13 cellular contexts compared by ENCODE assay signal in the genomic region with DNA sequence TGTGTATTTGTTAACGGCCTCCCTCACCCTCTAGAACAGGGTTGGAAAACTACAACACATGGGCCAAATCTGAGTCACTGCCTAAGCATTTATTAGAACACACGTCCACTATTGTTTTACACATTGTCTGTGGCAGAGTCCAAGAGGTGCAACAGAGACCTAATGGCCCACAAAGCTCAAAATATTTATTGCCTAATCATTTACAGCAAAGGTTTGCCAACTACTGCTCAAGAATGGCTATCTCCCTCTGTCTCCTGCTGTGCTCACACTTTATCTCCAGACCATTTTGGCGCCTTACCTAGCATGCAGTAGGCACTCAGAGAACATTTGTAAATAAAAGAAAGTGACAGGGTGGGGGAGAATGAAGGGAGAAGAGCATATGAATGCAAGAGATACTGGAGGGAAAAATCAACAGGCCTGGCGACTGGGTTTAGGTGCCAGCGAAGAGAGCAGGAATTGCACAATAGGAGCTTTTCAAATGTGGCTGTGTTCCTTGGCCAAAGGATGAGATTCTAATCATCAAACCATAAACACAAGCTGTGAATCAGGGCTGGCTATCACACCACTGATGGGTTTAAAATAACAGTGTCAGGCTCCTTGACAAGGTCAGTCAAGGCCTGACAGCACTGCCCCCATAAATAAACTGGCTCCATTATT.
DNase-seq lines count a peak whose midpoint lies in the region; ATAC-seq and TF ChIP-seq lines count a peak whose summit lies in the region.
"Had no signal": no experiment of that assay in that cellular context is flagged by ENCODE, and none has a peak within 500 bp of the region (broad histone marks: within the 10 kb centered on the region; RNA-seq: fewer than 3 reads in every experiment).

No MANE protein-coding gene starts in this region.

- H3K9me3 ChIP-seq in prostate gland, result no peaks in the 10 kb centered on the region
- H3K9me3 ChIP-seq: thyroid gland had no signal

- H3K4me3 Mint-ChIP-seq in activated T-cell treated with anti-CD3 and anti-CD28 coated beads, Interleukin-2, amount 50 U/mL, for 4 hours, result no peak overlapping the region
- H3K4me3 Mint-ChIP-seq: activated CD4-positive, alpha-beta memory T cell treated with anti-CD3 and anti-CD28 coated beads for 36 hours had no signal

- H3K4me1 ChIP-seq in foreskin keratinocyte, result no peaks in the 10 kb centered on the region
- peaks cover 3% of the 10 kb centered on the region for H3K4me1 ChIP-seq in prostate gland (replicated peaks)

- peaks cover 3% of the 10 kb centered on the region for H3K27me3 Mint-ChIP-seq in activated T-cell treated with anti-CD3 and anti-CD28 coated beads, Interleukin-2, amount 50 U/mL, for 4 hours (ENCODE audit: low read depth)
- H3K27me3 Mint-ChIP-seq: activated CD4-positive, alpha-beta memory T cell treated with anti-CD3 and anti-CD28 coated beads for 36 hours had no signal

- H3K9me3 Mint-ChIP-seq in activated T-cell treated with anti-CD3 and anti-CD28 coated beads, Interleukin-2, amount 50 U/mL, for 4 hours, result no peaks in the 10 kb centered on the region
- H3K9me3 Mint-ChIP-seq: activated CD4-positive, alpha-beta memory T cell treated with anti-CD3 and anti-CD28 coated beads for 36 hours had no signal

- no peak overlapping the region for H3K27ac ChIP-seq in foreskin keratinocyte
- no peak overlapping the region for H3K27ac ChIP-seq in prostate gland

- no peak for TF ChIP-seq CTCF in foreskin keratinocyte (conservative IDR thresholded peaks at IDR 0.05)
- TF ChIP-seq CTCF in prostate gland (IDR thresholded peaks at IDR 0.05), result no peak

- DNase-seq in ELR (ENCODE audit: low read depth) (peak; percentile 12), RPMI7951 (ENCODE audit: low read depth) (peak; percentile 3), foreskin keratinocyte (peak in 1 of 2 donors; percentile 31), prostate gland (ENCODE audit: low spot score) (peak; percentile 78), NOMO-1 treated with dmso at 0.1 percent for 144 hours (lab: John Stamatoyannopoulos, UW; ENCODE audit: unreplicated experiment) (no peak)
- DNase-seq in activated T-cell treated with anti-CD3 and anti-CD28 coated beads, Interleukin-2, amount 50 U/mL, for 4 hours, result no peak
- DNase-seq: activated CD4-positive, alpha-beta memory T cell treated with anti-CD3 and anti-CD28 coated beads for 36 hours; cerebellar nuclear complex; KG1; SHP77; thyroid gland had no signal

- no peaks in the 10 kb centered on the region for H3K36me3 ChIP-seq in prostate gland
- H3K36me3 ChIP-seq: thyroid gland had no signal

- no peak overlapping the region for H3K4me3 ChIP-seq in prostate gland
- H3K4me3 ChIP-seq: thyroid gland had no signal

- no peaks in the 10 kb centered on the region for H3K4me1 Mint-ChIP-seq in activated T-cell treated with anti-CD3 and anti-CD28 coated beads, Interleukin-2, amount 50 U/mL, for 4 hours (ENCODE audit: low read depth)

- H3K27me3 ChIP-seq in foreskin keratinocyte (no peaks in the 10 kb centered on the region), prostate gland (replicated peaks; ENCODE audit: insufficient read depth) (no peaks in the 10 kb centered on the region)
- H3K27me3 ChIP-seq: thyroid gland had no signal

- ATAC-seq in foreskin keratinocyte (peak; percentile 25), HG02840 (IDR thresholded peaks at IDR 0.05; ENCODE audit: low FRiP score, unreplicated experiment) (no peak), HG03045 (IDR thresholded peaks at IDR 0.05; ENCODE audit: unreplicated experiment) (no peak)
- no peak for ATAC-seq in activated T-cell treated with anti-CD3 and anti-CD28 coated beads, Interleukin-2, amount 50 U/mL, for 4 hours

- TF ChIP-seq POLR2A in prostate gland (IDR thresholded peaks at IDR 0.05), result no peak

- intact Hi-C loops in prostate gland (cut with DNase I), result no loop called here

- 19% methylated on average over 5 of the region's 5 CpGs for WGBS in prostate gland

- H3K36me3 Mint-ChIP-seq in activated T-cell treated with anti-CD3 and anti-CD28 coated beads, Interleukin-2, amount 50 U/mL, for 4 hours (ENCODE audit: insufficient read depth), result no peaks in the 10 kb centered on the region
- H3K36me3 Mint-ChIP-seq: activated CD4-positive, alpha-beta memory T cell treated with anti-CD3 and anti-CD28 coated beads for 36 hours had no signal

Comparison
In these comparisons a context has a peak if more than half of its experiments do, and no peak if none do; other contexts are left out.
1. DNase-seq: peak in ELR (single experiment), RPMI7951 (single experiment) and prostate gland (single experiment); none in activated T-cell treated with anti-CD3 and anti-CD28 coated beads, Interleukin-2, amount 50 U/mL, for 4 hours (single experiment) and NOMO-1 treated with dmso at 0.1 percent for 144 hours (single experiment).